In the genomic region with DNA sequence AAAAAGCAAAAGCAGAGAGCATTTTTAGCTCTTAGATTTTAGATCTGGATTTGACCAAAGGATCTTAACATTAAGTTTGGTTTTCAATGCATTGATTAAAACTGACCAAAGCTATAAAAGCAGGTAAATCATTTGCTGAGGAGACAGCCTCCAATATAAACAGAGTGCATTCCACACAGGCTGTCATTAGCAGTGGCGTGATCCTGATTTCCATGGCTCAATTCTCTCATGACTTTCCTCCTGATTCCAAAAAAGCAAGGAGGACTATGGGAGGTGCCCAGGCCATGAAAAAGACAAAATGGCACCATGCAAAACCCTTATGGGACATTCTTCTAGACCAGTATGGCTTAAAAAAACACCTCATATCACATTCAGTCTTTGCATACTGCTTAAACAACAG, we compare ENCODE assay signal across 30 cellular contexts.
"Had no signal": no experiment of that assay in that cellular context is flagged by ENCODE, and none has a peak within 500 bp of the region (broad histone marks: within the 10 kb centered on the region; RNA-seq: fewer than 3 reads in every experiment).

No MANE protein-coding gene starts in this region.

- H3K27me3 ChIP-seq: adrenal gland, body of pancreas, MG63, SJCRH30 had no signal

- FAIRE-seq: astrocyte, TTC549 had no signal

- H3K4me3 ChIP-seq: adrenal gland, body of pancreas, MG63, SJCRH30, SK-N-MC had no signal

- ATAC-seq: activated CD4-positive, alpha-beta T cell treated with anti-CD3 and anti-CD28 coated beads for 36 hours; activated CD4-positive, CD25-positive, alpha-beta regulatory T cell treated with anti-CD3 and anti-CD28 coated beads, Interleukin-2, amount 50 U/mL, for 24 hours; activated naive CD4-positive, alpha-beta T cell treated with anti-CD3 and anti-CD28 coated beads, Interleukin-2, amount 50 U/mL, for 72 hours; activated T-cell treated with anti-CD3 and anti-CD28 coated beads, Interleukin-2, amount 50 U/mL, for 4 hours; body of pancreas; Panc1; WTC11 had no signal

- DNase-seq: activated CD4-positive, alpha-beta memory T cell treated with anti-CD3 and anti-CD28 coated beads for 36 hours; activated CD4-positive, alpha-beta T cell treated with anti-CD3 and anti-CD28 coated beads for 36 hours; activated CD4-positive, alpha-beta T cell treated with anti-CD3 and anti-CD28 coated beads, Interleukin-2, amount 50 U/mL, for 1 hour; activated CD8-positive, alpha-beta memory T cell treated with anti-CD3 and anti-CD28 coated beads, Interleukin-2, amount 50 U/mL, for 4 hours; activated gamma-delta T cell treated with Interleukin-2 at 50 U/mL for 16 hours; activated naive CD4-positive, alpha-beta T cell treated with anti-CD3 and anti-CD28 coated beads for 36 hours; activated T-cell treated with anti-CD3 and anti-CD28 coated beads for 4 hours; activated T-cell treated with anti-CD3 and anti-CD28 coated beads, Interleukin-2, amount 50 U/mL, for 4 hours; adrenal gland; body of pancreas; Kasumi-1; KG1; MG63; NCI-H1048; NCI-H1105 treated with DMSO at 0.1 percent for 48 hours; NCI-H1436; NCI-H1694; NCI-H1930; NCI-H345; NCI-H524 treated with DMSO at 0.1 percent for 48 hours; SHP77; SJCRH30; T1000 had no signal

- H3K4me1 ChIP-seq: SJCRH30 had no signal

- H3K27ac ChIP-seq: adrenal gland, SJCRH30, SK-N-MC had no signal

- H3K9me3 ChIP-seq: adrenal gland, body of pancreas, SJCRH30 had no signal
